19 cellular contexts compared by ENCODE assay signal in the genomic region with DNA sequence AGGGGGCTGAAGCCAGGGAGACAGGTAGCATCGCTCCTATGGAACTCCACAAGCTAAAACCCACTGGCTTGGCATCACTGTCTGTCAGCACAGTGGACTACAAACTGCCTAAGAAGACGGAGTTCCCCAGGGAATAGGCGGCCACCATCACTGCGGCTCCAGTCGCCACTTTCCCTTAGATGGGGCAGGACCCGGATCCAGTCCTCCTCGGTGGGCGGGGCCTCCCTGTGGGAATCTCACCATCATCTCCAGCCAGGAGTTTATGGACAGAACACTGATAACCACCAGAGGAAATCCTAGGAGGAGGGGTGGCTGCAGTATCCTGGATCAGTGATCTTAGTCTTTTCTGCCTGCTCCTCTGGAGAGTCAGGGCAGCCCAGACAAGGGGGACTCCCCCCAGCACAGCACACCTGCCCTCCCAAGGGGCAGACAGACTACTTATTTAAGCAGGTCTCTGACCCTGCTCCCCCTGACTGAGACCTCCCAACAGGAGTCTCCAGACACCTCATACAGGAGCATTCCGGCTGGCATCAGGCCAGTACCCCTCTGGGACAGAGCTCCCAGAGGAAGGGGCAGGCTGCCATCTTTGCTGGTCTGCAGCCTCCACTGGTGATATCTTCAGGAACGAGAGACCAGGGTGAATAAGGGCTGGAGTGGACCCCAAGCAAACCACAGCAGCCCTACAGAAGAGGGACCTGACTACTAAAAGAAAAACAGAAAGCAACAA.
"Had no signal": no experiment of that assay in that cellular context is flagged by ENCODE, and none has a peak within 500 bp of the region (broad histone marks: within the 10 kb centered on the region; RNA-seq: fewer than 3 reads in every experiment).

No MANE protein-coding gene starts in this region.

- H3K4me2 ChIP-seq: hepatocyte had no signal

- H3K9me3 ChIP-seq: mucosa of descending colon, ovary, sigmoid colon, tibial artery had no signal

- DNase-seq: caudate nucleus; cerebellar nuclear complex; cortex of kidney; head of caudate nucleus; kidney glomerular epithelial cell; mucosa of descending colon; naive B cell; nucleus accumbens; retina; sigmoid colon; stimulated activated CD4-positive, alpha-beta T cell treated with anti-CD3 and anti-CD28 coated beads, Interleukin-2, amount 100 ng/mL, for 24 hours; stimulated activated CD4-positive, alpha-beta T cell treated with anti-CD3 and anti-CD28 coated beads, Interleukin-4, amount 100 ng/mL, for 24 hours; stimulated activated naive CD4-positive, alpha-beta T cell treated with Interleukin-2 at 50 U/mL for 16 hours; stomach; tibial artery had no signal

- H2AFZ ChIP-seq: hepatocyte had no signal

- H3K36me3 ChIP-seq: ovary, sigmoid colon, stomach, tibial artery had no signal

- ATAC-seq: mucosa of descending colon; stimulated activated effector memory CD8-positive, alpha-beta T cell treated with anti-CD3 and anti-CD28 coated beads, Interleukin-12 subunit alpha, Interleukin-12 subunit beta, amount 100 ng/mL, for 72 hours had no signal

- H3K27ac ChIP-seq: hepatocyte, ovary, sigmoid colon, stomach, tibial artery had no signal

- H3K27me3 ChIP-seq: hepatocyte, ovary, sigmoid colon, stomach, tibial artery had no signal

- H3K4me3 ChIP-seq: hepatocyte, lung, mucosa of descending colon, ovary, sigmoid colon, stomach, tibial artery had no signal

- H3K4me1 ChIP-seq: stomach had no signal
